Comparison of ENCODE assay signal across 19 cellular contexts in the genomic region with DNA sequence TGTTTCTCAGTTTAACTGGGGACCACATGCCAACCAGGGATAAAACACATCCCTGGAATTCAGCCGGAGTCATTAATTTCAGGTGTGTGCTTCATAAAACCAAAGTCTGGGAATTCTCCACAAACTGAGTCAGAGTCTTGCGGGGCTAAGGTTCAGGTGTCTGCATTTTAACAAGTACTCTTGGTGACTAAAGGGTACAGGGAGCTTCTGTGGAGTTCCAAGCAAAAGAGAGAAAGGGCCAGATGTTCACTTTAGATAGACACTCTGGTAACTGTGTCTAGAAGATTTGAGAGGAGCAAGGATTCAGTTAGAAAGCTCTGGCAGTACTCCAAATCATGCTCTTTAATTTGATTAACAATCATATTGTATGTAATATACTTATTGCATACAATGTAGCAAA. TPM values are rescaled to one million over a fixed set of nuclear protein-coding genes. Genes with fewer than 3 reads are reported as not detected.
DNase-seq lines count a peak whose midpoint lies in the region; ATAC-seq, FAIRE-seq and TF ChIP-seq lines count a peak whose summit lies in the region.
"Had no signal": no experiment of that assay in that cellular context is flagged by ENCODE, and none has a peak within 500 bp of the region (broad histone marks: within the 10 kb centered on the region; RNA-seq: fewer than 3 reads in every experiment).

No MANE protein-coding gene starts in this region.

- H3K9ac ChIP-seq in liver (ENCODE audit: low read depth in 1 of 2, low read length in 2 of 2), result peak overlapping the region in 1 of 2 donors; percentile 87

- no peak for TF ChIP-seq RAD21 in liver (IDR thresholded peaks at IDR 0.05)

- no peak for FAIRE-seq in urothelium cell line (lab: Jason Lieb, UNC)
- FAIRE-seq: frontal cortex had no signal

- no peaks in the 10 kb centered on the region for H3K27me3 ChIP-seq in right cardiac atrium (ENCODE audit: control insufficient read depth, insufficient read depth)
- H3K27me3 ChIP-seq in heart right ventricle, result no peaks in the 10 kb centered on the region
- H3K27me3 ChIP-seq in liver (ENCODE audit: control insufficient read depth in 4 of 4, insufficient read depth in 4 of 4, low read length in 3 of 4), result no peaks in the 10 kb centered on the region

- no peaks in the 10 kb centered on the region for H3K36me3 ChIP-seq in heart right ventricle
- no peaks in the 10 kb centered on the region for H3K36me3 ChIP-seq in liver (ENCODE audit: control insufficient read depth in 4 of 4, insufficient read depth in 3 of 4, low read depth in 1 of 4, low read length in 3 of 4)
- H3K36me3 ChIP-seq: lower lobe of right lung, WERI-Rb-1 had no signal

- TF ChIP-seq CTCF in heart right ventricle (IDR thresholded peaks at IDR 0.05), result no peak
- TF ChIP-seq CTCF in VCaP (conservative IDR thresholded peaks at IDR 0.05), result no peak
- no peak for TF ChIP-seq CTCF in liver (IDR thresholded peaks at IDR 0.05; ENCODE audit: low read depth, low read length, missing input control)

- 93% methylated on average over 2 of the region's 2 CpGs for whole genome bisulfite sequencing in right cardiac atrium
- 92 to 98% methylated on average over 2 of the region's 2 CpGs for WGBS in heart right ventricle, 2 donors
- WGBS in liver, result 49% methylated on average over 2 of the region's 2 CpGs

- ATAC-seq in right cardiac atrium (no peak), heart right ventricle (no peak), HG02623 (IDR thresholded peaks at IDR 0.05; ENCODE audit: unreplicated experiment) (no peak)
- ATAC-seq: lower lobe of right lung; naive thymus-derived CD8-positive, alpha-beta T cell; psoas muscle had no signal

- H3K4me3 ChIP-seq in right cardiac atrium (ENCODE audit: low read length) (no peak overlapping the region), heart right ventricle (no peak overlapping the region), liver (ENCODE audit: low read depth in 1 of 3, low read length in 3 of 3) (peak overlapping the region in 2 of 3 donors; percentile 36 to 66)
- H3K4me3 ChIP-seq: lower lobe of right lung, psoas muscle had no signal

- DNase-seq in right cardiac atrium, result no peak
- no peak for DNase-seq in heart right ventricle
- DNase-seq in urothelium cell line (ENCODE audit: low spot score), result peak; percentile 7
- no peak for DNase-seq in HCEC 1CT
- DNase-seq in effector CD4-positive, alpha-beta T cell, result no peak
- DNase-seq: activated CD8-positive, alpha-beta memory T cell treated with anti-CD3 and anti-CD28 coated beads for 24 hours; activated effector memory CD4-positive, alpha-beta T cell treated with Interleukin-2 at 50 U/mL for 16 hours; amniotic stem cell; KG1; lower lobe of right lung; naive thymus-derived CD8-positive, alpha-beta T cell; psoas muscle; substantia nigra; WERI-Rb-1 had no signal

- intact Hi-C loops in right cardiac atrium (cut with DNase I), result no loop called here
- intact Hi-C loops in heart right ventricle (cut with DNase I), result no loop called here

- no peaks in the 10 kb centered on the region for H3K9me3 ChIP-seq in right cardiac atrium (ENCODE audit: control insufficient read depth, low read length)
- no peaks in the 10 kb centered on the region for H3K9me3 ChIP-seq in heart right ventricle
- H3K9me3 ChIP-seq in liver (ENCODE audit: control insufficient read depth in 4 of 4, low read length in 3 of 4), result no peaks in the 10 kb centered on the region
- H3K9me3 ChIP-seq: lower lobe of right lung, psoas muscle had no signal

- H3K4me1 ChIP-seq in right cardiac atrium (ENCODE audit: control insufficient read depth, insufficient read depth, low read length) (peaks cover 3% of the 10 kb centered on the region), heart right ventricle (peaks cover 0 to 52% (median 40%) of the 10 kb centered on the region in 9 donors), liver (ENCODE audit: control insufficient read depth in 4 of 4, insufficient read depth in 4 of 4, low read length in 3 of 4) (peaks cover 3 to 42% (median 29%) of the 10 kb centered on the region in 4 donors)

- H3K27ac ChIP-seq in right cardiac atrium (ENCODE audit: low read length) (peak overlapping the region; percentile 48), heart right ventricle (no peak overlapping the region), VCaP (peak overlapping the region; percentile 95), liver (ENCODE audit: low read depth in 1 of 2, low read length in 2 of 2) (peak overlapping the region; percentile 83 to 98)
- H3K27ac ChIP-seq: HL-60, lower lobe of right lung, psoas muscle, WERI-Rb-1 had no signal

TF ChIP-seq in liver, 16 proteins besides CTCF, POLR2A, EP300 and RAD21:
- TF ChIP-seq, protein P1, sequence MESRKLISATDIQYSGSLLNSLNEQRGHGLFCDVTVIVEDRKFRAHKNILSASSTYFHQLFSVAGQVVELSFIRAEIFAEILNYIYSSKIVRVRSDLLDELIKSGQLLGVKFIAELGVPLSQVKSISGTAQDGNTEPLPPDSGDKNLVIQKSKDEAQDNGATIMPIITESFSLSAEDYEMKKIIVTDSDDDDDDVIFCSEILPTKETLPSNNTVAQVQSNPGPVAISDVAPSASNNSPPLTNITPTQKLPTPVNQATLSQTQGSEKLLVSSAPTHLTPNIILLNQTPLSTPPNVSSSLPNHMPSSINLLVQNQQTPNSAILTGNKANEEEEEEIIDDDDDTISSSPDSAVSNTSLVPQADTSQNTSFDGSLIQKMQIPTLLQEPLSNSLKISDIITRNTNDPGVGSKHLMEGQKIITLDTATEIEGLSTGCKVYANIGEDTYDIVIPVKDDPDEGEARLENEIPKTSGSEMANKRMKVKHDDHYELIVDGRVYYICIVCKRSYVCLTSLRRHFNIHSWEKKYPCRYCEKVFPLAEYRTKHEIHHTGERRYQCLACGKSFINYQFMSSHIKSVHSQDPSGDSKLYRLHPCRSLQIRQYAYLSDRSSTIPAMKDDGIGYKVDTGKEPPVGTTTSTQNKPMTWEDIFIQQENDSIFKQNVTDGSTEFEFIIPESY (IDR thresholded peaks at IDR 0.05), result no peak
- TF ChIP-seq SP1 (IDR thresholded peaks at IDR 0.05) (no peak), HNF4A (conservative IDR thresholded peaks at IDR 0.05) (peak in 1 of 2 donors; percentile 6)
- TF ChIP-seq, protein P2, sequence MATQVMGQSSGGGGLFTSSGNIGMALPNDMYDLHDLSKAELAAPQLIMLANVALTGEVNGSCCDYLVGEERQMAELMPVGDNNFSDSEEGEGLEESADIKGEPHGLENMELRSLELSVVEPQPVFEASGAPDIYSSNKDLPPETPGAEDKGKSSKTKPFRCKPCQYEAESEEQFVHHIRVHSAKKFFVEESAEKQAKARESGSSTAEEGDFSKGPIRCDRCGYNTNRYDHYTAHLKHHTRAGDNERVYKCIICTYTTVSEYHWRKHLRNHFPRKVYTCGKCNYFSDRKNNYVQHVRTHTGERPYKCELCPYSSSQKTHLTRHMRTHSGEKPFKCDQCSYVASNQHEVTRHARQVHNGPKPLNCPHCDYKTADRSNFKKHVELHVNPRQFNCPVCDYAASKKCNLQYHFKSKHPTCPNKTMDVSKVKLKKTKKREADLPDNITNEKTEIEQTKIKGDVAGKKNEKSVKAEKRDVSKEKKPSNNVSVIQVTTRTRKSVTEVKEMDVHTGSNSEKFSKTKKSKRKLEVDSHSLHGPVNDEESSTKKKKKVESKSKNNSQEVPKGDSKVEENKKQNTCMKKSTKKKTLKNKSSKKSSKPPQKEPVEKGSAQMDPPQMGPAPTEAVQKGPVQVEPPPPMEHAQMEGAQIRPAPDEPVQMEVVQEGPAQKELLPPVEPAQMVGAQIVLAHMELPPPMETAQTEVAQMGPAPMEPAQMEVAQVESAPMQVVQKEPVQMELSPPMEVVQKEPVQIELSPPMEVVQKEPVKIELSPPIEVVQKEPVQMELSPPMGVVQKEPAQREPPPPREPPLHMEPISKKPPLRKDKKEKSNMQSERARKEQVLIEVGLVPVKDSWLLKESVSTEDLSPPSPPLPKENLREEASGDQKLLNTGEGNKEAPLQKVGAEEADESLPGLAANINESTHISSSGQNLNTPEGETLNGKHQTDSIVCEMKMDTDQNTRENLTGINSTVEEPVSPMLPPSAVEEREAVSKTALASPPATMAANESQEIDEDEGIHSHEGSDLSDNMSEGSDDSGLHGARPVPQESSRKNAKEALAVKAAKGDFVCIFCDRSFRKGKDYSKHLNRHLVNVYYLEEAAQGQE (IDR thresholded peaks at IDR 0.05), result no peak

RNA-seq across cellular contexts. Expression of a gene that starts 4.0 kb away (rescaled TPM):
- total RNA-seq in right cardiac atrium (10 to 100 TPM; 31.2 to 34.9 (median 32.6) TPM), heart right ventricle (10 to 100 TPM; 35.7 to 53.5 (median 38.9) TPM), liver (100 to 1,000 TPM; 101 to 178 TPM)
- polyA plus RNA-seq in right cardiac atrium (12.8 TPM), heart right ventricle (10 to 100 TPM in 1 of 2 donors, 1 to 10 TPM in 1; 9.8 to 15.4 TPM), liver (10 to 100 TPM; 73.6 to 74.6 TPM)

Comparison
In these comparisons a context has a peak if more than half of its experiments do, and no peak if none do; other contexts are left out.
1. H3K27ac ChIP-seq: peak in right cardiac atrium (single experiment), VCaP (single experiment) and liver (2 of 2); none in heart right ventricle (0 of 10).
2. H3K4me3 ChIP-seq: peak in liver (2 of 3); none in right cardiac atrium (single experiment) and heart right ventricle (0 of 10).